Comparison of ENCODE assay signal across 13 cellular contexts in genomic region chr11:62129610-62130497, GRCh38.
"Had no signal": no experiment of that assay in that cellular context is flagged by ENCODE, and none has a peak within 500 bp of the region (broad histone marks: within the 10 kb centered on the region; RNA-seq: fewer than 3 reads in every experiment).

No MANE protein-coding gene starts in this region.

- H3K9me3 Mint-ChIP-seq: activated T-cell treated with anti-CD3 and anti-CD28 coated beads, Interleukin-2, amount 50 U/mL, for 72 hours; dendritic cell treated with granulocyte-macrophage colony-stimulating factor and Interleukin-4, amounts not matched to agents 40 ng/mL and 50 ng/mL, for 4 days; stimulated activated memory B cell treated with anti-CD40 and anti-IgM and Interleukin-4, amounts not matched to agents 10 μg/mL and 1 μg/mL and 100 μg/mL, for 72 hours had no signal

- ATAC-seq: activated CD4-positive, alpha-beta T cell treated with anti-CD3 and anti-CD28 coated beads for 36 hours; activated T-cell treated with anti-CD3 and anti-CD28 coated beads, Interleukin-2, amount 50 U/mL, for 72 hours; pancreas; sciatic nerve; stimulated activated memory B cell treated with anti-CD40 and anti-IgM and Interleukin-4, amounts not matched to agents 10 μg/mL and 1 μg/mL and 100 μg/mL, for 72 hours had no signal

- H3K4me3 Mint-ChIP-seq: activated CD4-positive, alpha-beta T cell treated with anti-CD3 and anti-CD28 coated beads for 36 hours; activated naive CD8-positive, alpha-beta T cell; activated T-cell treated with anti-CD3 and anti-CD28 coated beads, Interleukin-2, amount 50 U/mL, for 72 hours; dendritic cell treated with granulocyte-macrophage colony-stimulating factor and Interleukin-4, amounts not matched to agents 40 ng/mL and 50 ng/mL, for 4 days; stimulated activated memory B cell treated with anti-CD40 and anti-IgM and Interleukin-4, amounts not matched to agents 10 μg/mL and 1 μg/mL and 100 μg/mL, for 72 hours had no signal

- H3K27ac Mint-ChIP-seq: activated CD4-positive, alpha-beta T cell treated with anti-CD3 and anti-CD28 coated beads for 36 hours; activated naive CD8-positive, alpha-beta T cell; activated T-cell treated with anti-CD3 and anti-CD28 coated beads, Interleukin-2, amount 50 U/mL, for 72 hours; dendritic cell treated with granulocyte-macrophage colony-stimulating factor and Interleukin-4, amounts not matched to agents 40 ng/mL and 50 ng/mL, for 4 days; stimulated activated memory B cell treated with anti-CD40 and anti-IgM and Interleukin-4, amounts not matched to agents 10 μg/mL and 1 μg/mL and 100 μg/mL, for 72 hours had no signal

- H3K27me3 ChIP-seq: pancreas had no signal

- H3K9me3 ChIP-seq: pancreas had no signal

- H3K27me3 Mint-ChIP-seq: activated CD4-positive, alpha-beta T cell treated with anti-CD3 and anti-CD28 coated beads for 36 hours; activated naive CD8-positive, alpha-beta T cell; dendritic cell treated with granulocyte-macrophage colony-stimulating factor and Interleukin-4, amounts not matched to agents 40 ng/mL and 50 ng/mL, for 4 days; stimulated activated memory B cell treated with anti-CD40 and anti-IgM and Interleukin-4, amounts not matched to agents 10 μg/mL and 1 μg/mL and 100 μg/mL, for 72 hours had no signal

- H3K27ac ChIP-seq: pancreas, WERI-Rb-1 had no signal

- DNase-seq: activated CD4-positive, alpha-beta T cell treated with anti-CD3 and anti-CD28 coated beads for 36 hours; activated gamma-delta T cell treated with Interleukin-2 at 50 U/mL for 16 hours; activated T-cell treated with anti-CD3 and anti-CD28 coated beads, Interleukin-2, amount 50 U/mL, for 72 hours; effector memory CD4-positive, alpha-beta T cell; foreskin fibroblast; hypothalamus; stimulated activated CD4-positive, alpha-beta T cell treated with anti-CD3 and anti-CD28 coated beads, Interleukin-4, amount 100 ng/mL, for 4 hours; WERI-Rb-1 had no signal

- H3K4me3 ChIP-seq: pancreas had no signal
